In genomic region chr4:7073526-7074390, GRCh38 we compare ENCODE assay signal across 1 cellular context.
TF ChIP-seq lines count a peak whose summit lies in the region.

No MANE protein-coding gene starts in this region.

TF ChIP-seq in K562, 482 proteins besides CTCF, POLR2A, EP300 and RAD21 (continued from another document):
- TF ChIP-seq CHD7 (IDR thresholded peaks at IDR 0.05; ENCODE audit: low read depth, low read length) (no peak), ZNF407 (IDR thresholded peaks at IDR 0.05; ENCODE audit: low read depth) (no peak), SIX5 (IDR thresholded peaks at IDR 0.05; ENCODE audit: borderline replicate concordance in 1 of 2, insufficient read depth in 1 of 2, low read depth in 1 of 2, low read length in 2 of 2) (peak; percentile 82 to 87), ZBTB11 (CRISPR knock-in tag; IDR thresholded peaks at IDR 0.05) (no peak), MNT (conservative IDR thresholded peaks at IDR 0.05) (no peak), HCFC1 (IDR thresholded peaks at IDR 0.05; ENCODE audit: low read depth, low read length) (peak; percentile 95), CBFB (CRISPR knock-in tag; IDR thresholded peaks at IDR 0.05) (no peak), VEZF1 (CRISPR knock-in tag; IDR thresholded peaks at IDR 0.05) (no peak), RFX1 (IDR thresholded peaks at IDR 0.05) (no peak), CBFA2T2 (conservative IDR thresholded peaks at IDR 0.05) (peak; percentile 65), TFAP4 (CRISPR knock-in tag; IDR thresholded peaks at IDR 0.05; ENCODE audit: borderline replicate concordance) (peak; percentile 54; the same call in 1 of the 2 replicates), ZNF143 (CRISPR knock-in tag; IDR thresholded peaks at IDR 0.05) (peak; percentile 92)
